ENCODE assay signal across 12 cellular contexts in genomic region chr2:222919841-222920609, GRCh38. TPM values are rescaled to one million over a fixed set of nuclear protein-coding genes. Genes with fewer than 3 reads are reported as not detected.
A peak's percentile ranks its signal among the peaks of the same experiment; 100 is the strongest.
DNase-seq lines count a peak whose midpoint lies in the region; ATAC-seq and TF ChIP-seq lines count a peak whose summit lies in the region.
"Had no signal": no experiment of that assay in that cellular context is flagged by ENCODE, and none has a peak within 500 bp of the region (broad histone marks: within the 10 kb centered on the region; RNA-seq: fewer than 3 reads in every experiment).

No MANE protein-coding gene starts in this region.

- no peak for TF ChIP-seq POLR2A in esophagus muscularis mucosa (IDR thresholded peaks at IDR 0.05; ENCODE audit: low read depth)

- H3K79me1 ChIP-seq in H9 (ENCODE audit: insufficient read depth, low read depth, low read length, poor library complexity, severe bottlenecking) = no peaks in the 10 kb centered on the region

- H2AK5ac ChIP-seq in H9 (ENCODE audit: insufficient read length, low read length) = no peak overlapping the region

- no peaks in the 10 kb centered on the region for H3K9me3 Mint-ChIP-seq in H9
- no peaks in the 10 kb centered on the region for H3K9me3 Mint-ChIP-seq in activated CD8-positive, alpha-beta T cell treated with anti-CD3 and anti-CD28 coated beads, Interleukin-2, amount 10 ng/mL, durations not matched to agents 7 days and 5 days (ENCODE audit: insufficient read depth)

- no peaks in the 10 kb centered on the region for H3K9me2 ChIP-seq in hepatocyte (replicated peaks; ENCODE audit: insufficient read depth)

- H3K9ac ChIP-seq in H9 (ENCODE audit: extremely low read depth, insufficient read length, low read length) = no peak overlapping the region

- H3K27ac ChIP-seq in ACC112 (ENCODE audit: low read depth, low read length) (peak overlapping the region; percentile 62), H9 (ENCODE audit: insufficient read length, low read depth, low read length) (no peak overlapping the region), hepatocyte (no peak overlapping the region), esophagus muscularis mucosa (replicated peaks in 1 of 4) (no peak overlapping the region)

- H3K4me3 Mint-ChIP-seq in H9 = no peak overlapping the region
- no peak overlapping the region for H3K4me3 Mint-ChIP-seq in activated CD8-positive, alpha-beta T cell treated with anti-CD3 and anti-CD28 coated beads, Interleukin-2, amount 10 ng/mL, durations not matched to agents 7 days and 5 days

- no peak overlapping the region for H4K91ac ChIP-seq in H9 (ENCODE audit: insufficient read length, low read depth, low read length)

- no peak overlapping the region for H2BK5ac ChIP-seq in H9 (ENCODE audit: insufficient read length, low read length)

- ATAC-seq in activated CD8-positive, alpha-beta T cell treated with anti-CD3 and anti-CD28 coated beads, Interleukin-2, amount 10 ng/mL, durations not matched to agents 7 days and 5 days = no peak

- peaks cover 10% of the 10 kb centered on the region for H3K79me2 ChIP-seq in ACC112 (ENCODE audit: control insufficient read depth, insufficient read depth, low read length, unreplicated experiment)
- no peaks in the 10 kb centered on the region for H3K79me2 ChIP-seq in H9 (ENCODE audit: insufficient read depth, low read length)
- H3K79me2 ChIP-seq in hepatocyte = peaks cover 28% of the 10 kb centered on the region

- no peak overlapping the region for H4K5ac ChIP-seq in H9 (ENCODE audit: insufficient read length, low read depth, low read length)

- POLR2A ChIA-PET in activated CD8-positive, alpha-beta T cell treated with anti-CD3 and anti-CD28 coated beads, Interleukin-2, amount 10 ng/mL, durations not matched to agents 7 days and 5 days (lab: Charles Lee) = no interaction called here

- peaks cover 38% of the 10 kb centered on the region in 2 experiments for H3K4me1 Mint-ChIP-seq in H9
- H3K4me1 Mint-ChIP-seq in activated CD8-positive, alpha-beta T cell treated with anti-CD3 and anti-CD28 coated beads, Interleukin-2, amount 10 ng/mL, durations not matched to agents 7 days and 5 days (ENCODE audit: low read depth) = peaks cover 4% of the 10 kb centered on the region

- no peak overlapping the region for H3K56ac ChIP-seq in H9 (ENCODE audit: insufficient read length, low read depth, low read length)

- CTCF ChIA-PET in activated CD8-positive, alpha-beta T cell treated with anti-CD3 and anti-CD28 coated beads, Interleukin-2, amount 10 ng/mL, durations not matched to agents 7 days and 5 days (lab: Charles Lee) = interaction anchor here (1.5 to 2.2 kb wide), 2 partner anchors 19 to 212 kb away, joined by 3 to 4 read pairs; no protein-coding TSS in a partner anchor

- H3K4me3 ChIP-seq in ACC112 (ENCODE audit: low read depth, low read length) (peak overlapping the region; percentile 37; the same call in 1 of the 2 replicates), hepatocyte (no peak overlapping the region), esophagus muscularis mucosa (no peak overlapping the region)

- H3K36me3 Mint-ChIP-seq in H9 (ENCODE audit: insufficient read depth in 1 of 3, low read depth in 3 of 3) = peaks cover 38 to 47% (median 44%) of the 10 kb centered on the region in 3 experiments; a peak in 6 of 7 replicates
- peaks cover 28% of the 10 kb centered on the region for H3K36me3 Mint-ChIP-seq in activated CD8-positive, alpha-beta T cell treated with anti-CD3 and anti-CD28 coated beads, Interleukin-2, amount 10 ng/mL, durations not matched to agents 7 days and 5 days (ENCODE audit: low read depth)

- H2BK15ac ChIP-seq in H9 (ENCODE audit: low read depth, low read length) = no peak overlapping the region

- H3K9me3 ChIP-seq in H9 (ENCODE audit: control insufficient read depth, low read depth, low read length) (no peaks in the 10 kb centered on the region), hepatocyte (ENCODE audit: low read depth) (no peaks in the 10 kb centered on the region), esophagus muscularis mucosa (no peaks in the 10 kb centered on the region)

- no peak overlapping the region for H2BK120ac ChIP-seq in H9 (ENCODE audit: low read depth, low read length, poor library complexity, severe bottlenecking)

- H2BK12ac ChIP-seq in H9 (ENCODE audit: insufficient read length, low read depth, low read length) = no peak overlapping the region

- intact Hi-C loops in esophagus muscularis mucosa (cut with DNase I) = no loop called here

- TF ChIP-seq CTCF in H9 (conservative IDR thresholded peaks at IDR 0.05) (no peak), hepatocyte (IDR thresholded peaks at IDR 0.05; ENCODE audit: poor library complexity) (no peak), esophagus muscularis mucosa (IDR thresholded peaks at IDR 0.05) (no peak)

- H4K8ac ChIP-seq in H9 (replicated peaks; ENCODE audit: insufficient read length, low read depth, low read length) = no peak overlapping the region

- H3K14ac ChIP-seq in H9 (ENCODE audit: insufficient read depth, low read length) = no peak overlapping the region

- H3K4ac ChIP-seq in H9 (ENCODE audit: low read depth, low read length) = no peak overlapping the region

- H2AFZ ChIP-seq in ACC112 (ENCODE audit: low read length, unreplicated experiment) (no peak overlapping the region), H9 (ENCODE audit: low read length) (no peak overlapping the region), hepatocyte (no peak overlapping the region)

- H3K27me3 ChIP-seq in ACC112 (ENCODE audit: insufficient read depth, low read length) (no peaks in the 10 kb centered on the region), H9 (ENCODE audit: insufficient read depth, low read length) (no peaks in the 10 kb centered on the region), hepatocyte (no peaks in the 10 kb centered on the region), esophagus muscularis mucosa (no peaks in the 10 kb centered on the region)

- no peak overlapping the region for H3K4me2 ChIP-seq in H9 (ENCODE audit: insufficient read depth, insufficient read length, low read length)
- H3K4me2 ChIP-seq in hepatocyte = no peak overlapping the region

- H3K4me1 ChIP-seq in ACC112 (ENCODE audit: control insufficient read depth, insufficient read depth, low read length, unreplicated experiment) = peaks cover 24% of the 10 kb centered on the region
- no peaks in the 10 kb centered on the region; the same call in 1 of the 2 replicates for H3K4me1 ChIP-seq in H9 (ENCODE audit: insufficient read depth, low read length)
- H3K4me1 ChIP-seq in hepatocyte (ENCODE audit: insufficient read depth) = peaks cover 7% of the 10 kb centered on the region
- peaks cover 6 to 18% (median 9%) of the 10 kb centered on the region in 4 donors for H3K4me1 ChIP-seq in esophagus muscularis mucosa

- DNase-seq in H9 (no peak), hepatocyte (ENCODE audit: low spot score) (peak; percentile 39), GOT3 (lab: John Stamatoyannopoulos, UW) (no peak), esophagus muscularis mucosa (ENCODE audit: extremely low spot score) (no peak), NCI-H446 treated with DMSO at 0.1 percent for 48 hours (lab: John Stamatoyannopoulos, UW) (no peak)
- DNase-seq in activated CD8-positive, alpha-beta T cell treated with anti-CD3 and anti-CD28 coated beads, Interleukin-2, amount 10 ng/mL, durations not matched to agents 7 days and 5 days = no peak
- no peak for DNase-seq in activated CD4-positive, alpha-beta T cell treated with anti-CD3 and anti-CD28 coated beads, Interleukin-2, amount 50 U/mL, for 48 hours
- DNase-seq: activated naive CD4-positive, alpha-beta T cell treated with anti-CD3 and anti-CD28 coated beads, Interleukin-2, amount 50 U/mL, for 16 hours; NCI-H1694; right cardiac atrium; T-helper 1 cell had no signal

- no peak overlapping the region for H3K18ac ChIP-seq in H9 (ENCODE audit: insufficient read length, low read depth, low read length)

- H3T11ph ChIP-seq in H9 (ENCODE audit: low read length) = no peak overlapping the region

- H4K20me1 ChIP-seq in H9 (ENCODE audit: control insufficient read depth, insufficient read depth, insufficient read length) (no peaks in the 10 kb centered on the region), hepatocyte (ENCODE audit: insufficient read depth, poor library complexity, severe bottlenecking) (peaks cover 4% of the 10 kb centered on the region)

- peak overlapping the region; percentile 1 to 94 (median 67); a peak in 6 of 7 replicates for H3K27ac Mint-ChIP-seq in H9
- peak overlapping the region; percentile 35 for H3K27ac Mint-ChIP-seq in activated CD8-positive, alpha-beta T cell treated with anti-CD3 and anti-CD28 coated beads, Interleukin-2, amount 10 ng/mL, durations not matched to agents 7 days and 5 days

- no peaks in the 10 kb centered on the region for H3K27me3 Mint-ChIP-seq in H9 (ENCODE audit: low read depth)
- H3K27me3 Mint-ChIP-seq in activated CD8-positive, alpha-beta T cell treated with anti-CD3 and anti-CD28 coated beads, Interleukin-2, amount 10 ng/mL, durations not matched to agents 7 days and 5 days (ENCODE audit: low read depth) = no peaks in the 10 kb centered on the region

- no peak overlapping the region for H3K23ac ChIP-seq in H9 (ENCODE audit: insufficient read length, low read depth, low read length)

- no peak for TF ChIP-seq EP300 in esophagus muscularis mucosa (IDR thresholded peaks at IDR 0.05)

- whole genome bisulfite sequencing in H9 (ENCODE audit: extremely low coverage, insufficient read length, low lambda C conversion rate) = no CpG with 5 or more reads among the region's 2 CpGs
- WGBS in hepatocyte (ENCODE audit: low lambda C conversion rate, missing lambda C conversion rate) = 80% methylated on average over 2 of the region's 2 CpGs
- 75% methylated on average over 2 of the region's 2 CpGs for WGBS in esophagus muscularis mucosa

- H2BK20ac ChIP-seq in H9 (ENCODE audit: low read depth, low read length, poor library complexity, severe bottlenecking) = no peak overlapping the region

- no peaks in the 10 kb centered on the region for H3K23me2 ChIP-seq in H9 (ENCODE audit: insufficient read length, low read depth, low read length, poor library complexity, severe bottlenecking)

- H3K36me3 ChIP-seq in ACC112 (ENCODE audit: insufficient read depth, low read length) (peaks cover 26% of the 10 kb centered on the region), hepatocyte (replicated peaks; ENCODE audit: insufficient read depth, low read depth) (no peaks in the 10 kb centered on the region), esophagus muscularis mucosa (peaks cover 21 to 72% (median 49%) of the 10 kb centered on the region in 4 donors)

RNA-seq across cellular contexts. Expression of gene ACSL3, which starts 59.2 kb away (rescaled TPM):
- total RNA-seq in H9 (2021) (60.9 and 62.7 TPM in 2 replicates), hepatocyte (123 and 133 TPM in 2 replicates), esophagus muscularis mucosa (10 to 100 TPM; 31.1 to 56.3 (median 52.5) TPM)
- 10 to 100 TPM; 46.5 to 54.6 TPM for total RNA-seq in activated CD8-positive, alpha-beta T cell treated with anti-CD3 and anti-CD28 coated beads, Interleukin-2, amount 10 ng/mL, durations not matched to agents 7 days and 5 days
- 78.1 and 82.1 TPM in 2 replicates for polyA plus RNA-seq in hepatocyte
